In genomic region chr18:57004366-57005121, GRCh38 we compare ENCODE assay signal across 1 cellular context.
TF ChIP-seq lines count a peak whose summit lies in the region.

No MANE protein-coding gene starts in this region.

TF ChIP-seq in GM12878, 131 proteins besides CTCF, POLR2A, EP300 and RAD21 (continued from another document):
- TF ChIP-seq ETV6 (conservative IDR thresholded peaks at IDR 0.05 in 1 of 2, IDR thresholded peaks at IDR 0.05 in 1 of 2; ENCODE audit: borderline replicate concordance in 1 of 2, low read depth in 1 of 2), result peak in 1 of 2 experiments; percentile 88; a peak in 1 of 4 replicates
- TF ChIP-seq SMAD1 (IDR thresholded peaks at IDR 0.05; ENCODE audit: low read depth, partially characterized antibody), result no peak
- TF ChIP-seq SUZ12 (IDR thresholded peaks at IDR 0.05; ENCODE audit: unreplicated experiment), result no peak
- TF ChIP-seq ZNF687 (IDR thresholded peaks at IDR 0.05), result peak; percentile 50; the same call in 1 of the 2 replicates
